In the genomic region with DNA sequence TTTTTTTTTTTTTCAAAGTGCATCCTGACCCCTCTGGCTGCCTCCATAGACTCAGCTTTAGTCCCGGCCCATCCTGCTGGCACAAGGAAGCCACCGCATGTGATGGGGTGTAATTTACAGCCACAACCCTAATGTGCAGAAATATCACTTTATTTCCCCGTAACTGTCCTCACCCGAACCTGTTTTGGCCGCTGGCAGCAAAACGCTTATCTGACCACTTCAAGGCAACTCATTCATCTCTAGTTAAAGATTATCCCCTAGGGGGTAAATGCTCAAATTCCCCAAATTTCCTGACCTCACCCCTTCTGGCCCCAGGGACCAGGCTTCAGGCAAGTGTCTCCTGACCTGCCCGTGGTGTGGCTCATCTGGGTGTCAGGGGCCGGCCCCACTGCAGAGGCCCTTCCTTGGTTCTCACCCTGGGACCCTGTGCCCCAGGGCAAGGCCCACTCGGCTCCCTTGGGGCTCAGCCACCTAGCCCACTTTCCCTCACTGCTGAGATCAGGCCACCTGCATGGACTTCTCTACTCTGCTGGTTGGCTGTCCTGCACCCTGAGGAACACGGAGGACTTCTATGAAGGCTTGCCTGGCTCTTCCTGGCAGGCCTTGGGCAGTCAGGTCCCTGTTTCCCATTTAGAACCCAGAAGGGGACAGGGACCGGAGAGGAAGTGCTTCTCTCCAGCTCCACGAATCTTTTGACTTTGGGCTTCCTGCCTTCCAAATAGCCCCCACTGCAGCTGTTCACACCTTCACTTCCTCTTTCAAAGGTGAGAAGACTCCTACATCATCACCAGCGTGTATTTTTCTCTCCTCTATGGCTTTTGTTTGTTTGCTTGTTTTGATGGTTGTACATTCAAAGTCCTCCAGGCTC, we compare ENCODE assay signal across 8 cellular contexts. TPM values are rescaled to one million over a fixed set of nuclear protein-coding genes. Genes with fewer than 3 reads are reported as not detected.
DNase-seq lines count a peak whose midpoint lies in the region; ATAC-seq and TF ChIP-seq lines count a peak whose summit lies in the region.

No MANE protein-coding gene starts in this region.

- H3K4me3 Mint-ChIP-seq in CD8-positive, alpha-beta memory T cell, result peak overlapping the region; percentile 74 to 87 (median 78)
- peak overlapping the region; percentile 69 to 95 (median 83) for H3K4me3 Mint-ChIP-seq in IgD-negative memory B cell
- peak overlapping the region; percentile 77 to 84 for H3K4me3 Mint-ChIP-seq in effector memory CD8-positive, alpha-beta T cell

- H2AFZ ChIP-seq in smooth muscle cell (ENCODE audit: low read depth), result peak overlapping the region; percentile 86

- TF ChIP-seq CTCF in smooth muscle cell (IDR thresholded peaks at IDR 0.05; ENCODE audit: borderline replicate concordance, insufficient read depth, poor library complexity, severe bottlenecking) (no peak), foreskin fibroblast (IDR thresholded peaks at IDR 0.05; ENCODE audit: low read depth, low read length) (no peak)

- peak overlapping the region; percentile 31 for H3K4me3 ChIP-seq in CD8-positive, alpha-beta memory T cell (ENCODE audit: low read length)
- H3K4me3 ChIP-seq in smooth muscle cell, result peak overlapping the region; percentile 40
- H3K4me3 ChIP-seq in foreskin fibroblast (ENCODE audit: low read depth in 1 of 2, low read length in 2 of 2), result no peak overlapping the region

- peak in 2 of 5 donors; percentile 19 to 58 for DNase-seq in CD8-positive, alpha-beta memory T cell
- DNase-seq in effector memory CD8-positive, alpha-beta T cell, result peak; percentile 29 to 35 (median 32)
- DNase-seq in smooth muscle cell (lab: John Stamatoyannopoulos, UW; ENCODE audit: unreplicated experiment) (no peak), foreskin fibroblast (no peak), A172 (ENCODE audit: low spot score) (no peak), T1000 (lab: John Stamatoyannopoulos, UW) (no peak)

- H3K4me1 ChIP-seq in CD8-positive, alpha-beta memory T cell (ENCODE audit: insufficient read depth, low read length), result peaks cover 26% of the 10 kb centered on the region
- peaks cover 9% of the 10 kb centered on the region for H3K4me1 ChIP-seq in smooth muscle cell (ENCODE audit: low read depth)

- H4K20me1 ChIP-seq in smooth muscle cell (ENCODE audit: low read depth), result no peaks in the 10 kb centered on the region

- H3K9ac ChIP-seq in smooth muscle cell (ENCODE audit: low read depth), result peak overlapping the region; percentile 6

- no peaks in the 10 kb centered on the region for H3K79me2 ChIP-seq in smooth muscle cell (ENCODE audit: low read depth)

- peak; percentile 56 for ATAC-seq in GM19372 (IDR thresholded peaks at IDR 0.05; ENCODE audit: low read depth, unreplicated experiment)
- peak; percentile 81 for ATAC-seq in effector memory CD8-positive, alpha-beta T cell (replicated peaks)

- peak overlapping the region; percentile 62 to 94 (median 90) for H3K27ac Mint-ChIP-seq in CD8-positive, alpha-beta memory T cell
- H3K27ac Mint-ChIP-seq in IgD-negative memory B cell, result peak overlapping the region in 2 of 3 donors; percentile 83 to 91
- peak overlapping the region; percentile 86 for H3K27ac Mint-ChIP-seq in effector memory CD8-positive, alpha-beta T cell

- no peaks in the 10 kb centered on the region for H3K9me3 Mint-ChIP-seq in CD8-positive, alpha-beta memory T cell
- H3K9me3 Mint-ChIP-seq in IgD-negative memory B cell, result peaks cover 0 to 1% (median 0%) of the 10 kb centered on the region in 3 donors
- no peaks in the 10 kb centered on the region for H3K9me3 Mint-ChIP-seq in effector memory CD8-positive, alpha-beta T cell

- H3K9me3 ChIP-seq in CD8-positive, alpha-beta memory T cell (ENCODE audit: low read length), result no peaks in the 10 kb centered on the region
- no peaks in the 10 kb centered on the region for H3K9me3 ChIP-seq in smooth muscle cell (replicated peaks; ENCODE audit: low read depth)

- H3F3A ChIP-seq in smooth muscle cell (ENCODE audit: low read depth), result peaks cover 3% of the 10 kb centered on the region

- H3K4me1 Mint-ChIP-seq in CD8-positive, alpha-beta memory T cell, result peaks cover 30 to 34% (median 32%) of the 10 kb centered on the region in 3 donors
- H3K4me1 Mint-ChIP-seq in IgD-negative memory B cell, result peaks cover 19 to 24% (median 20%) of the 10 kb centered on the region in 3 donors
- peaks cover 28 to 32% of the 10 kb centered on the region in 2 donors for H3K4me1 Mint-ChIP-seq in effector memory CD8-positive, alpha-beta T cell (ENCODE audit: low read depth in 2 of 2)

- H3K36me3 Mint-ChIP-seq in CD8-positive, alpha-beta memory T cell, result no peaks in the 10 kb centered on the region
- peaks cover 5% of the 10 kb centered on the region for H3K36me3 Mint-ChIP-seq in IgD-negative memory B cell
- no peaks in the 10 kb centered on the region for H3K36me3 Mint-ChIP-seq in effector memory CD8-positive, alpha-beta T cell (ENCODE audit: insufficient read depth)

- H3K4me2 ChIP-seq in smooth muscle cell, result peak overlapping the region; percentile 84

- no peaks in the 10 kb centered on the region for H3K36me3 ChIP-seq in CD8-positive, alpha-beta memory T cell (ENCODE audit: insufficient read depth, low read length)
- no peaks in the 10 kb centered on the region for H3K36me3 ChIP-seq in smooth muscle cell (ENCODE audit: low read depth)

- CTCF ChIA-PET in CD8-positive, alpha-beta memory T cell (lab: Charles Lee), result interaction anchor here (0.7 to 2.6 kb wide), 28 partner anchors 9 to 350 kb away, joined by 3 to 44 read pairs (median 4); partner anchors contain the start of gene WNT11

- no peaks in the 10 kb centered on the region for H3K27me3 ChIP-seq in CD8-positive, alpha-beta memory T cell (ENCODE audit: insufficient read depth, low read length, poor library complexity, severe bottlenecking)
- H3K27me3 ChIP-seq in smooth muscle cell (ENCODE audit: low read depth), result no peaks in the 10 kb centered on the region

- WGBS in smooth muscle cell (ENCODE audit: low lambda C conversion rate), result 58% methylated on average over 13 of the region's 13 CpGs

- H3K27me3 Mint-ChIP-seq in CD8-positive, alpha-beta memory T cell, result peaks cover 0 to 3% of the 10 kb centered on the region in 2 donors
- no peaks in the 10 kb centered on the region for H3K27me3 Mint-ChIP-seq in IgD-negative memory B cell
- H3K27me3 Mint-ChIP-seq in effector memory CD8-positive, alpha-beta T cell, result no peaks in the 10 kb centered on the region

- H3K27ac ChIP-seq in CD8-positive, alpha-beta memory T cell (ENCODE audit: low read depth, low read length), result no peak overlapping the region
- peak overlapping the region; percentile 82 for H3K27ac ChIP-seq in smooth muscle cell (ENCODE audit: low read depth)

- POLR2A ChIA-PET in CD8-positive, alpha-beta memory T cell (lab: Charles Lee), result no interaction called here

RNA-seq across cellular contexts. Expression of gene WNT11, which starts 53.3 kb away (rescaled TPM):
- total RNA-seq in CD8-positive, alpha-beta memory T cell, result under 1 TPM in 1 of 2 experiments, not detected in 1; 0.28 TPM
- polyA plus RNA-seq in CD8-positive, alpha-beta memory T cell, result 1.2 TPM
- polyA plus RNA-seq in IgD-negative memory B cell (not detected), smooth muscle cell (9.4 and 12.1 TPM in 2 replicates)
- total RNA-seq in smooth muscle cell, result 6.8 and 13.5 TPM in 2 replicates
- 0.98 and 2.6 TPM in 2 replicates for total RNA-seq in A172 (2014; rRNA removed; shearing (Covaris generic))

Comparison
In these comparisons a context has a peak if more than half of its experiments do, and no peak if none do; other contexts are left out.
1. DNase-seq: peak in effector memory CD8-positive, alpha-beta T cell (3 of 3); none in smooth muscle cell (single experiment), foreskin fibroblast (0 of 2), A172 (single experiment) and T1000 (single experiment).
2. H3K4me3 ChIP-seq: peak in CD8-positive, alpha-beta memory T cell (single experiment) and smooth muscle cell (single experiment); none in foreskin fibroblast (0 of 2).
3. Peak in every context shown above with its lines, with median percentiles within 50 percentile points of each other: H3K27ac Mint-ChIP-seq and H3K4me3 Mint-ChIP-seq.